ENCODE assay signal across 8 cellular contexts in the genomic region with DNA sequence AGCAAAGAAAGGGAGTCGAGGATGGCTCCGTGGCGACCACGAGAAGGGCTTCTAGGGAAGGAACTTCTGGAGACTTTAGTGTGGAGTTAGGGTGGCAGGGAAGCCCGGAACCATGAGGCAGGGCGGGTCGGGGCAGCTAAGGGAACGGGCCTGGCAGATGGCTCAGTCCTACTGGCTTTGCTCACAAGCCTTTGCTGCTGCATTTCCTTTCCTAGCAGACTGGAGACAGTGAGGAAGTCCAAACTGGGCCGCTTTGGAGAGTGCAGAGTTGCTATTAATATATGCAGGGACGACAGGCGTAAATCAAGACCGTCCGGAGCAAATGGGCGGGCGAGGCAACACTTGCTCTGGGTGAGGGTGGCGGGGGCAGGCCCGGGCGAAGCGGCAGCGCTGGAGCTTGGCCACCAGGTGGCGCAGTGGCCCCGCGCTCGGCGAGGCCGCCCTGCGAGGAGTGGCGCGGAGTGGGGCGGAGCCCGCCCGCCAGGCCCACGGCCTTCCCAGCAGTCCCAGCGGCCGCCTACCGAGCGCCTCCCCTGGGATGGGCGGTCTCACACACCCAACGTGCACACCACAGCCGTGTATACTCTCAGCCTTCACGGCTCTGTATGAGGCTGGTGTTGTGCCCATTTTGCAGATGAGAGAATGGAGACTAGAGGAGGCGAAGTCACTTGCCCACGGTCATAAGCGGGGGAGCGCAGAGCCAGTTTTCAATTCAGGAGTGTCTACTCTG. TPM values are rescaled to one million over a fixed set of nuclear protein-coding genes. Genes with fewer than 3 reads are reported as not detected.
A peak's percentile ranks its signal among the peaks of the same experiment; 100 is the strongest.
DNase-seq lines count a peak whose midpoint lies in the region; TF ChIP-seq lines count a peak whose summit lies in the region.

No MANE protein-coding gene starts in this region.

- H3K9ac ChIP-seq in OCI-LY3 (ENCODE audit: low read length) (peak overlapping the region; percentile 98), mucosa of stomach (ENCODE audit: low read length) (peak overlapping the region; percentile 88)

- peak; percentile 86 for DNase-seq in DMS 273 (lab: John Stamatoyannopoulos, UW; ENCODE audit: unreplicated experiment)
- DNase-seq in GM20000 (ENCODE audit: low spot score) = peak; percentile 97
- DNase-seq in HT1080 (ENCODE audit: low read depth) = peak; percentile 85
- peak; percentile 89 for DNase-seq in activated T-cell treated with anti-CD3 and anti-CD28 coated beads for 4 hours
- peak; percentile 45 for DNase-seq in epithelial cell of prostate (ENCODE audit: low read depth, low spot score)
- DNase-seq in stimulated activated CD8-positive, alpha-beta memory T cell treated with anti-CD3 and anti-CD28 coated beads, Interleukin-7, amount 100 ng/mL, for 1 hour (ENCODE audit: low read depth in 2 of 2) = peak; percentile 83

- peak; percentile 95 for TF ChIP-seq CTCF in GM20000 (IDR thresholded peaks at IDR 0.05; ENCODE audit: extremely low read depth, missing control alignments)
- peak; percentile 91 for TF ChIP-seq CTCF in OCI-LY3 (IDR thresholded peaks at IDR 0.05; ENCODE audit: low read depth, low read length)

- H3K4me3 ChIP-seq in OCI-LY3 (ENCODE audit: low read length) (peak overlapping the region; percentile 98), mucosa of stomach (ENCODE audit: low read length) (peak overlapping the region; percentile 82)

- 0 out of 2 replicates have a peak, but pooled peaks cover 4% of the 10 kb centered on the region for H3K79me2 ChIP-seq in OCI-LY3 (ENCODE audit: low read length)

- H3K4me1 ChIP-seq in OCI-LY3 (ENCODE audit: low read length) (peaks cover 10% of the 10 kb centered on the region), mucosa of stomach (ENCODE audit: control insufficient read depth, insufficient read depth, low read length) (peaks cover 7% of the 10 kb centered on the region)

- no peaks in the 10 kb centered on the region for H3K36me3 ChIP-seq in OCI-LY3 (replicated peaks; ENCODE audit: low read depth, low read length)
- H3K36me3 ChIP-seq in mucosa of stomach (ENCODE audit: control insufficient read depth, insufficient read depth, low read length) = no peaks in the 10 kb centered on the region

- H3K27ac ChIP-seq in OCI-LY3 (ENCODE audit: low read length) (peak overlapping the region; percentile 71), epithelial cell of prostate (no peak overlapping the region)

- peak overlapping the region; percentile 56 for H2AFZ ChIP-seq in OCI-LY3 (ENCODE audit: low read depth, low read length)

- no peaks in the 10 kb centered on the region for H4K20me1 ChIP-seq in OCI-LY3 (ENCODE audit: insufficient read depth, low read length)

- H3K4me2 ChIP-seq in OCI-LY3 (ENCODE audit: low read length) = peak overlapping the region; percentile 97

- no peaks in the 10 kb centered on the region for H3K27me3 ChIP-seq in OCI-LY3 (ENCODE audit: low read depth, low read length)
- no peaks in the 10 kb centered on the region for H3K27me3 ChIP-seq in mucosa of stomach (ENCODE audit: control insufficient read depth, insufficient read depth, low read length)

- H3K9me3 ChIP-seq in OCI-LY3 (ENCODE audit: insufficient read depth, low read length) = no peaks in the 10 kb centered on the region
- no peaks in the 10 kb centered on the region for H3K9me3 ChIP-seq in mucosa of stomach (ENCODE audit: control insufficient read depth, low read length)

RNA-seq across cellular contexts. Expression of a gene that starts 24.4 kb away (rescaled TPM):
- not detected in 2 replicates for total RNA-seq in HT1080 (2014; rRNA removed; shearing (Covaris generic))
- polyA plus RNA-seq in HT1080 (2015; cell fraction: cytosol; rRNA removed) = not detected in 2 replicates
- polyA plus RNA-seq in HT1080 (2015; cell fraction: nucleus; rRNA removed) = not detected in 2 replicates

Comparison
In these comparisons a context has a peak if more than half of its experiments do, and no peak if none do; other contexts are left out.
1. DNase-seq: peak in every context shown above with its lines; median percentile 97 in GM20000; 89 in activated T-cell treated with anti-CD3 and anti-CD28 coated beads for 4 hours; 86 in DMS 273; 85 in HT1080; 83 in stimulated activated CD8-positive, alpha-beta memory T cell treated with anti-CD3 and anti-CD28 coated beads, Interleukin-7, amount 100 ng/mL, for 1 hour; 45 in epithelial cell of prostate.